ENCODE assay signal across 9 cellular contexts in the genomic region with DNA sequence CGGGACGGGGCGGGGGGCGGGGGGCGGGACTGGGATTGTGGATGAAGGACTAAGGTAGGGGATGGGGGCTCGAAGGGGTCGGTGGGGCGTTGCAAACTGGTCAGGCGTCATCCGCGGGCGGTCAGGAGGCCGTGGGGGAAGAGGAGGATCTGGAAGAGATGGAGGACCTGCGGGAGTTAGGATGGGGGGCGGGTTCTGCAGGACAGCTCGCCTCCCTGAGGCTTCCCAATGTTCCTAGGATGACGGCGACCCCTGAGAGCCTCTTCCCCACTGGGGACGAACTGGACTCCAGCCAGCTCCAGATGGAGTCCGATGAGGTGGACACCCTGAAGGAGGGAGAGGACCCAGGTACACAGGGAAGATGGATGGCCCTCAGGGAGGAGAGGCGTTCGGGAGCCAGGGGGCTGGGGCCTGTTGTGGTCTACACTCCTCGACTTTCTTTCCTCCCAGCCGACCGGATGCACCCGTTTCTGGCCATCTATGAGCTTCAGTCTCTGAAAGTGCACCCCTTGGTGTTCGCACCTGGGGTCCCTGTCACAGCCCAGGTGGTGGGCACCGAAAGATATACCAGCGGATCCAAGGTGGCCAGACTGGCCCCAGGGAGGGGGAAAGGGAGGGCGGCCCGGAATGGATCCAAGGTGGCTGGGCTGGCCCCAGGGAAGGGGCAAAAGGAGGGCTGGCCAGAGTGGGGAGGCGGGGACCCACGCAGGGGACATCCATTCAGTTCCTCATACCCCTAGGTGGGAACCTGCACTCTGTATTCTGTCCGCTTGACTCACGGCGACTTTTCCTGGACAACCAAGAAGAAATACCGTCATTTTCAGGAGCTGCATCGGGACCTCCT. TPM values are rescaled to one million over a fixed set of nuclear protein-coding genes. Genes with fewer than 3 reads are reported as not detected.
DNase-seq lines count a peak whose midpoint lies in the region; ATAC-seq, FAIRE-seq and TF ChIP-seq lines count a peak whose summit lies in the region.
"Had no signal": no experiment of that assay in that cellular context is flagged by ENCODE, and none has a peak within 500 bp of the region (broad histone marks: within the 10 kb centered on the region; RNA-seq: fewer than 3 reads in every experiment).

No MANE protein-coding gene starts in this region.

- peaks cover 4% of the 10 kb centered on the region for H3K4me1 ChIP-seq in cardiac muscle cell (ENCODE audit: low read depth)

- H3K9me3 Mint-ChIP-seq in WTC11, result no peaks in the 10 kb centered on the region

- DNase-seq in GM06990 (ENCODE audit: extremely low read depth, insufficient read length) (no peak), WTC11 (ENCODE audit: low spot score) (no peak), cardiac muscle cell (ENCODE audit: low read depth in 1 of 2, low spot score in 1 of 2) (peak; percentile 1 to 6), retina (peak; percentile 20), MV-4-11 (lab: John Stamatoyannopoulos, UW) (no peak), D721Med (ENCODE audit: insufficient read length, low spot score) (no peak), SKM-1 (lab: John Stamatoyannopoulos, UW; ENCODE audit: unreplicated experiment) (no peak), NCI-H2081 (lab: John Stamatoyannopoulos, UW) (no peak)

- H3K4me1 Mint-ChIP-seq in WTC11, result peaks cover 10% of the 10 kb centered on the region

- FAIRE-seq in D721Med (lab: Jason Lieb, UNC), result no peak
- FAIRE-seq: islet of Langerhans had no signal

- H3K27ac ChIP-seq in cardiac muscle cell, result no peak overlapping the region

- H3K36me3 Mint-ChIP-seq in WTC11, result peaks cover 17% of the 10 kb centered on the region

- ATAC-seq in WTC11, result peak; percentile 3; the same call in 1 of the 2 replicates

- no peaks in the 10 kb centered on the region for H3K9me3 ChIP-seq in cardiac muscle cell (ENCODE audit: low read depth)

- H3K27me3 ChIP-seq in GM06990 (replicated peaks; ENCODE audit: control insufficient read depth, insufficient read depth, low read length) (no peaks in the 10 kb centered on the region), cardiac muscle cell (no peaks in the 10 kb centered on the region)

- H3K4me3 ChIP-seq in GM06990 (replicated peaks; ENCODE audit: low read depth, low read length) (peak overlapping the region; percentile 76), cardiac muscle cell (peak overlapping the region; percentile 52)

- peak overlapping the region; percentile 36; the same call in 1 of the 2 replicates for H3K27ac Mint-ChIP-seq in WTC11

- TF ChIP-seq CTCF in GM06990 (IDR thresholded peaks at IDR 0.05; ENCODE audit: insufficient read depth, low read length, poor library complexity, severe bottlenecking) (no peak), WTC11 (IDR thresholded peaks at IDR 0.05) (no peak), cardiac muscle cell (IDR thresholded peaks at IDR 0.05; ENCODE audit: low read depth, low read length) (no peak), D721Med (IDR thresholded peaks at IDR 0.05; ENCODE audit: insufficient read depth, missing control alignments) (no peak)

- H3K4me3 Mint-ChIP-seq in WTC11, result peak overlapping the region; percentile 89

- H3K36me3 ChIP-seq in GM06990 (ENCODE audit: control insufficient read depth, insufficient read depth, low read length), result peaks cover 2% of the 10 kb centered on the region
- H3K36me3 ChIP-seq in cardiac muscle cell, result no peaks in the 10 kb centered on the region

- CTCF ChIA-PET in WTC11 (lab: Charles Lee), result interaction anchor here (0.6 to 3.7 kb wide), 11 partner anchors 12 to 501 kb away, joined by 3 to 27 read pairs (median 3); a partner anchor contains a TSS

- peaks cover 4% of the 10 kb centered on the region; the same call in 1 of the 2 replicates for H3K27me3 Mint-ChIP-seq in WTC11 (ENCODE audit: low read depth)

- POLR2A ChIA-PET in WTC11 (lab: Charles Lee), result interaction anchor here (0.7 to 1.1 kb wide), 3 partner anchors 12 to 62 kb away, joined by 3 read pairs; a partner anchor contains a TSS

TF ChIP-seq in WTC11, 78 proteins besides CTCF, POLR2A, EP300 and RAD21:
- TF ChIP-seq ZNF671 (CRISPR knock-in tag; IDR thresholded peaks at IDR 0.05), result no peak
- 0 out of 2 replicates have a peak, but pooled peaks have one; percentile 15 for TF ChIP-seq ZNF263 (CRISPR knock-in tag; IDR thresholded peaks at IDR 0.05; ENCODE audit: low read depth)

RNA-seq across cellular contexts. Expression of a gene that starts 0.8 kb away (rescaled TPM):
- total RNA-seq in WTC11 (2021) (51.3 to 64.9 TPM (median 52.1 TPM) in 3 replicates), cardiac muscle cell (15.0 and 18.3 TPM in 2 replicates)
- polyA plus RNA-seq in cardiac muscle cell, result 12.4 and 16.8 TPM in 2 replicates

RNA-seq across cellular contexts. Expression of a gene that starts 11.8 kb away (rescaled TPM):
- total RNA-seq in WTC11 (2021) (294 to 305 TPM (median 296 TPM) in 3 replicates), cardiac muscle cell (136 and 260 TPM in 2 replicates)
- 409 and 580 TPM in 2 replicates for polyA plus RNA-seq in cardiac muscle cell

RNA-seq across cellular contexts. Expression of a gene that starts 19.0 kb away (rescaled TPM):
- total RNA-seq in WTC11 (2021), result 0.41 to 0.44 TPM in 2 of 3 replicates, not detected in the other
- total RNA-seq in cardiac muscle cell, result not detected in 2 replicates
- polyA plus RNA-seq in cardiac muscle cell, result 4.1 and 5.4 TPM in 2 replicates

RNA-seq across cellular contexts. Expression of a gene that starts 21.6 kb away (rescaled TPM):
- total RNA-seq in WTC11 (2021), result 1.2 to 2.1 TPM (median 1.7 TPM) in 3 replicates
- total RNA-seq in cardiac muscle cell, result 0.78 and 2.2 TPM in 2 replicates
- 1.1 and 1.2 TPM in 2 replicates for polyA plus RNA-seq in cardiac muscle cell

Comparison
In these comparisons a context has a peak if more than half of its experiments do, and no peak if none do; other contexts are left out.
1. DNase-seq: peak in cardiac muscle cell (2 of 2) and retina (single experiment); none in GM06990 (single experiment), WTC11 (single experiment), MV-4-11 (single experiment), D721Med (single experiment), SKM-1 (single experiment) and NCI-H2081 (0 of 2).